ENCODE assay signal across 4 cellular contexts in genomic region chr11:75274716-75275115, GRCh38. TPM values are rescaled to one million over a fixed set of nuclear protein-coding genes. Genes with fewer than 3 reads are reported as not detected.
"Had no signal": no experiment of that assay in that cellular context is flagged by ENCODE, and none has a peak within 500 bp of the region (broad histone marks: within the 10 kb centered on the region; RNA-seq: fewer than 3 reads in every experiment).

No MANE protein-coding gene starts in this region.

RNA-seq across cellular contexts. Expression of gene TPBGL, which starts 34.1 kb away (rescaled TPM):
- total RNA-seq: hepatocyte, lung microvascular endothelial cell, osteoblast, progenitor cell of endocrine pancreas had no signal
